Comparison of ENCODE assay signal across 1 cellular context in genomic region chr7:20954711-20955641, GRCh38.
TF ChIP-seq lines count a peak whose summit lies in the region.

No MANE protein-coding gene starts in this region.

TF ChIP-seq in GM23338, 12 proteins besides CTCF, POLR2A, EP300 and RAD21 (continued from another document):
- TF ChIP-seq ZNF462 (CRISPR knock-in tag; IDR thresholded peaks at IDR 0.05) (no peak), CREB1 (CRISPR knock-in tag; IDR thresholded peaks at IDR 0.05; ENCODE audit: low read depth) (no peak), JUNB (IDR thresholded peaks at IDR 0.05; ENCODE audit: unreplicated experiment) (no peak), ZNF114 (CRISPR knock-in tag; IDR thresholded peaks at IDR 0.05) (no peak), REST (IDR thresholded peaks at IDR 0.05; ENCODE audit: unreplicated experiment) (no peak), STAT1 (IDR thresholded peaks at IDR 0.05; ENCODE audit: unreplicated experiment) (no peak), EZH2 (IDR thresholded peaks at IDR 0.05; ENCODE audit: low read depth, unreplicated experiment) (no peak), EZH2phosphoT487 (IDR thresholded peaks at IDR 0.05; ENCODE audit: unreplicated experiment) (no peak)
TF ChIP-seq in GM23338: peak in this region for 0.
